Comparison of ENCODE assay signal across 25 cellular contexts in genomic region chr7:151139071-151139521, GRCh38. TPM values are rescaled to one million over a fixed set of nuclear protein-coding genes. Genes with fewer than 3 reads are reported as not detected.
DNase-seq lines count a peak whose midpoint lies in the region; ATAC-seq, FAIRE-seq and TF ChIP-seq lines count a peak whose summit lies in the region.
"Had no signal": no experiment of that assay in that cellular context is flagged by ENCODE, and none has a peak within 500 bp of the region (broad histone marks: within the 10 kb centered on the region; RNA-seq: fewer than 3 reads in every experiment).

No MANE protein-coding gene starts in this region.

- H3K4me1 ChIP-seq in ES-I3 (ENCODE audit: insufficient read depth, low read length), result peaks cover 7% of the 10 kb centered on the region; the same call in 1 of the 2 replicates
- H3K4me1 ChIP-seq in H9 (ENCODE audit: insufficient read depth, low read length), result no peaks in the 10 kb centered on the region; the same call in 1 of the 2 replicates
- H3K4me1 ChIP-seq in H1 (replicated peaks in 1 of 4; ENCODE audit: control insufficient read depth in 3 of 4, insufficient read depth in 4 of 4, low read length in 3 of 4), result peaks cover 7 to 34% (median 20%) of the 10 kb centered on the region in 4 experiments
- H3K4me1 ChIP-seq: parathyroid adenoma had no signal

- no peak for TF ChIP-seq RAD21 in H1 (IDR thresholded peaks at IDR 0.05 in 1 of 2, conservative IDR thresholded peaks at IDR 0.05 in 1 of 2; ENCODE audit: low read depth in 2 of 2, low read length in 2 of 2)

- no peaks in the 10 kb centered on the region; the same call in 1 of the 2 replicates for H3K36me3 ChIP-seq in ES-I3 (ENCODE audit: insufficient read depth, low read length)
- H3K36me3 ChIP-seq in H1 (ENCODE audit: control insufficient read depth in 2 of 4, insufficient read depth in 4 of 4, low read length in 3 of 4), result peaks cover 0 to 7% (median 3%) of the 10 kb centered on the region in 4 experiments; a peak in 5 of 8 replicates

- H3K9ac ChIP-seq in ES-I3 (ENCODE audit: low read depth, low read length) (peak overlapping the region; percentile 21; the same call in 1 of the 2 replicates), H9 (ENCODE audit: extremely low read depth, insufficient read length, low read length) (no peak overlapping the region), H1 (replicated peaks in 1 of 4; ENCODE audit: extremely low read depth in 1 of 4, low read depth in 3 of 4, low read length in 3 of 4) (0 out of 7 replicates have a peak overlapping the region, but pooled peaks of 1 of the 4 experiments have one; percentile 4)
- H3K9ac ChIP-seq: GM23248, parathyroid adenoma had no signal

- H3K4me3 Mint-ChIP-seq in H9 (peak overlapping the region in 1 of 2 experiments; percentile 0; a peak in 1 of 5 replicates), neural crest cell (peak overlapping the region; percentile 1)
- H3K4me3 Mint-ChIP-seq: activated B cell treated with CpG ODN at 0.5 μM for 24 hours, T-cell had no signal

- H2BK5ac ChIP-seq in H9 (ENCODE audit: insufficient read length, low read length) (no peak overlapping the region), H1 (ENCODE audit: low read depth, low read length) (0 out of 2 replicates have a peak overlapping the region, but pooled peaks have one; percentile 13)

- ATAC-seq in HG02970 (IDR thresholded peaks at IDR 0.05; ENCODE audit: low FRiP score, unreplicated experiment), result no peak
- ATAC-seq: left colon, T-cell had no signal

- H3K14ac ChIP-seq in H9 (ENCODE audit: insufficient read depth, low read length), result no peak overlapping the region
- H3K14ac ChIP-seq in H1 (ENCODE audit: insufficient read length), result no peak overlapping the region

- H3T11ph ChIP-seq in H9 (ENCODE audit: low read length), result no peak overlapping the region

- H3K23ac ChIP-seq in H9 (ENCODE audit: insufficient read length, low read depth, low read length) (no peak overlapping the region), H1 (ENCODE audit: insufficient read length) (no peak overlapping the region)

- H2BK12ac ChIP-seq in H9 (ENCODE audit: insufficient read length, low read depth, low read length) (no peak overlapping the region), H1 (ENCODE audit: low read depth, low read length) (no peak overlapping the region)

- no peak overlapping the region for H3K27ac ChIP-seq in H9 (ENCODE audit: insufficient read length, low read depth, low read length)
- no peak overlapping the region for H3K27ac ChIP-seq in H1 (ENCODE audit: low read depth, low read length)
- H3K27ac ChIP-seq: GM23248, parathyroid adenoma, thoracic aorta had no signal

- FAIRE-seq in H1 (lab: Jason Lieb, UNC), result no peak
- FAIRE-seq: G401.6, RCC 7860 had no signal

- TF ChIP-seq CTCF in H9 (conservative IDR thresholded peaks at IDR 0.05) (no peak), H1 (IDR thresholded peaks at IDR 0.05; ENCODE audit: control extremely low read depth in 1 of 3, insufficient read depth in 1 of 3, low read depth in 1 of 3, low read length in 3 of 3) (no peak), neural crest cell (conservative IDR thresholded peaks at IDR 0.05) (no peak)

- H3K36me3 Mint-ChIP-seq in H9 (ENCODE audit: insufficient read depth in 1 of 3, low read depth in 3 of 3) (peaks cover 18 to 61% (median 23%) of the 10 kb centered on the region in 3 experiments; a peak in 6 of 7 replicates), neural crest cell (ENCODE audit: low read depth) (peaks cover 9% of the 10 kb centered on the region)

- no peaks in the 10 kb centered on the region for H3K79me1 ChIP-seq in H9 (ENCODE audit: insufficient read depth, low read depth, low read length, poor library complexity, severe bottlenecking)
- H3K79me1 ChIP-seq in H1 (ENCODE audit: low read depth, low read length), result no peaks in the 10 kb centered on the region

- H3K27me3 ChIP-seq in H9 (ENCODE audit: insufficient read depth, low read length) (no peaks in the 10 kb centered on the region), H1 (replicated peaks in 1 of 4; ENCODE audit: control insufficient read depth in 3 of 4, extremely low read depth in 1 of 4, insufficient read depth in 3 of 4, low read length in 3 of 4) (peaks cover 0 to 1% (median 0%) of the 10 kb centered on the region in 4 experiments; a peak in 1 of 7 replicates)

- H4K20me1 ChIP-seq in H9 (ENCODE audit: control insufficient read depth, insufficient read depth, insufficient read length) (no peaks in the 10 kb centered on the region), H1 (replicated peaks in 1 of 2; ENCODE audit: control insufficient read depth in 1 of 2, insufficient read depth in 2 of 2, low read length in 2 of 2) (peaks cover 10 to 22% of the 10 kb centered on the region in 2 experiments)

- H4K91ac ChIP-seq in H9 (ENCODE audit: insufficient read length, low read depth, low read length) (no peak overlapping the region), H1 (replicated peaks; ENCODE audit: insufficient read length, low read length) (no peak overlapping the region)

- CTCF ChIA-PET in H1 (lab: Charles Lee; ENCODE audit: partially characterized antibody), result interaction anchor here (0.7 to 18.9 kb wide), 25 partner anchors 10 to 143 kb away, joined by 3 to 197 read pairs (median 5); partner anchors contain the start of genes ABCF2 and GBX1

- H3K23me2 ChIP-seq in H9 (ENCODE audit: insufficient read length, low read depth, low read length, poor library complexity, severe bottlenecking), result no peaks in the 10 kb centered on the region
- H3K23me2 ChIP-seq in H1 (ENCODE audit: low read depth, low read length), result no peaks in the 10 kb centered on the region; the same call in 1 of the 2 replicates

- no peak for TF ChIP-seq EP300 in H1 (IDR thresholded peaks at IDR 0.05; ENCODE audit: borderline replicate concordance in 1 of 2, low read depth in 2 of 2, low read length in 2 of 2)

- H2BK20ac ChIP-seq in H9 (ENCODE audit: low read depth, low read length, poor library complexity, severe bottlenecking) (no peak overlapping the region), H1 (ENCODE audit: low read length) (0 out of 2 replicates have a peak overlapping the region, but pooled peaks have one; percentile 32)

- H3K4me2 ChIP-seq in H9 (ENCODE audit: insufficient read depth, insufficient read length, low read length) (no peak overlapping the region), H1 (ENCODE audit: insufficient read depth in 1 of 2, low read depth in 2 of 2, low read length in 2 of 2) (peak overlapping the region; percentile 37 to 63)

- POLR2A ChIA-PET in H1 (lab: Charles Lee; ENCODE audit: partially characterized antibody), result interaction anchor here (0.8 to 3.0 kb wide), 9 partner anchors 9 to 108 kb away, joined by 3 to 8 read pairs (median 7); partner anchors contain the start of gene TMUB1

- H2AK5ac ChIP-seq in H9 (ENCODE audit: insufficient read length, low read length), result no peak overlapping the region
- H2AK5ac ChIP-seq in H1 (ENCODE audit: low read depth, low read length), result no peak overlapping the region

- H3K18ac ChIP-seq in H9 (ENCODE audit: insufficient read length, low read depth, low read length), result no peak overlapping the region
- no peak overlapping the region for H3K18ac ChIP-seq in H1 (ENCODE audit: extremely low read depth, low read length)

- H3K56ac ChIP-seq in H9 (ENCODE audit: insufficient read length, low read depth, low read length) (no peak overlapping the region), H1 (replicated peaks; ENCODE audit: insufficient read length, low read depth, low read length) (no peak overlapping the region)

- H3K4me1 Mint-ChIP-seq in H9 (peaks cover 31 to 55% of the 10 kb centered on the region in 2 experiments), neural crest cell (peaks cover 43% of the 10 kb centered on the region)
- H3K4me1 Mint-ChIP-seq: activated B cell treated with CpG ODN at 0.5 μM for 24 hours, T-cell had no signal

- H2BK120ac ChIP-seq in H9 (ENCODE audit: low read depth, low read length, poor library complexity, severe bottlenecking) (no peak overlapping the region), H1 (replicated peaks; ENCODE audit: low read depth, low read length) (no peak overlapping the region)

- H3K9me3 Mint-ChIP-seq in H9 (no peaks in the 10 kb centered on the region; a peak in 2 of 5 replicates), neural crest cell (no peaks in the 10 kb centered on the region)
- H3K9me3 Mint-ChIP-seq: activated B cell treated with CpG ODN at 0.5 μM for 24 hours, T-cell had no signal

- H3K27me3 Mint-ChIP-seq in H9 (ENCODE audit: low read depth) (no peaks in the 10 kb centered on the region; the same call in 1 of the 2 replicates), neural crest cell (ENCODE audit: low read depth) (no peaks in the 10 kb centered on the region)
- H3K27me3 Mint-ChIP-seq: activated B cell treated with CpG ODN at 0.5 μM for 24 hours, T-cell had no signal

- H4K5ac ChIP-seq in H9 (ENCODE audit: insufficient read length, low read depth, low read length) (no peak overlapping the region), H1 (ENCODE audit: insufficient read length, low read depth, low read length) (no peak overlapping the region)

- H3K9me3 ChIP-seq in ES-I3 (ENCODE audit: control insufficient read depth, insufficient read depth, low read length) (no peaks in the 10 kb centered on the region), H9 (ENCODE audit: control insufficient read depth, low read depth, low read length) (no peaks in the 10 kb centered on the region), H1 (ENCODE audit: insufficient read depth in 2 of 2, low read depth in 1 of 2, low read length in 1 of 2) (no peaks in the 10 kb centered on the region)
- H3K9me3 ChIP-seq: thoracic aorta had no signal

- peak overlapping the region in 2 of 3 experiments; percentile 2 to 62; a peak in 2 of 7 replicates for H3K27ac Mint-ChIP-seq in H9
- H3K27ac Mint-ChIP-seq in neural crest cell (ENCODE audit: unreplicated experiment), result no peak overlapping the region
- H3K27ac Mint-ChIP-seq: activated B cell treated with CpG ODN at 0.5 μM for 24 hours, T-cell had no signal

- peak overlapping the region in 1 of 4 experiments; percentile 25; a peak in 1 of 8 replicates for H3K4me3 ChIP-seq in H1 (ENCODE audit: extremely low read depth in 1 of 4, insufficient read depth in 2 of 4, low read depth in 3 of 4, low read length in 4 of 4)
- H3K4me3 ChIP-seq: GM23248, thoracic aorta had no signal

- H3K79me2 ChIP-seq in H9 (ENCODE audit: insufficient read depth, low read length) (no peaks in the 10 kb centered on the region), H1 (ENCODE audit: control insufficient read depth in 1 of 2, insufficient read depth in 2 of 2, low read length in 2 of 2) (no peaks in the 10 kb centered on the region)
- H3K79me2 ChIP-seq: parathyroid adenoma had no signal

- no peak overlapping the region for H3K4ac ChIP-seq in H9 (ENCODE audit: low read depth, low read length)
- no peak overlapping the region for H3K4ac ChIP-seq in H1 (replicated peaks; ENCODE audit: insufficient read length, low read depth, low read length)

- no peak overlapping the region for H2BK15ac ChIP-seq in H9 (ENCODE audit: low read depth, low read length)
- no peak overlapping the region; the same call in 1 of the 2 replicates for H2BK15ac ChIP-seq in H1 (ENCODE audit: low read length)

- H4K8ac ChIP-seq in H9 (replicated peaks; ENCODE audit: insufficient read length, low read depth, low read length) (no peak overlapping the region), H1 (ENCODE audit: extremely low read depth, insufficient read depth, low read length) (no peak overlapping the region; the same call in 1 of the 2 replicates)

- DNase-seq in H9 (no peak), H1 (ENCODE audit: low read depth in 1 of 2, low spot score in 2 of 2) (no peak), neural crest cell (ENCODE audit: low read depth, low spot score) (no peak), CD1c-positive myeloid dendritic cell (ENCODE audit: extremely low spot score) (no peak), NCI-H524 (lab: John Stamatoyannopoulos, UW) (no peak)
- no peak for DNase-seq in stimulated activated CD4-positive, alpha-beta T cell treated with anti-CD3 and anti-CD28 coated beads, Interleukin-12 subunit alpha, Interleukin-12 subunit beta, amount 100 ng/mL, for 4 hours
- DNase-seq: activated B cell treated with CpG ODN at 0.5 μM for 24 hours, activated gamma-delta T cell, amygdala, Calu3, cerebellar nuclear complex, GM23248, hypothalamus, left colon, NCI-H1417, NCI-H2171 treated with DMSO at 0.1 percent for 48 hours, T-cell had no signal

- H2AFZ ChIP-seq in H9 (ENCODE audit: low read length), result no peak overlapping the region
- H2AFZ ChIP-seq in H1 (ENCODE audit: low read length), result no peak overlapping the region
- H2AFZ ChIP-seq: GM23248, parathyroid adenoma had no signal

- WGBS in H9 (ENCODE audit: extremely low coverage, insufficient read length, low lambda C conversion rate), result no CpG with 5 or more reads among the region's 10 CpGs
- WGBS in H1 (ENCODE audit: extremely low coverage in 1 of 2, insufficient coverage in 1 of 2, insufficient read length in 1 of 2, insufficient replicate concordance in 2 of 2, low coverage in 1 of 2, low lambda C conversion rate in 2 of 2, missing lambda C conversion rate in 1 of 2), 2 experiments, result 63% methylated on average over 6 of the region's 10 CpGs; no CpG with 5 or more reads in 1 of the 2 experiments

- TF ChIP-seq POLR2A in H1 (IDR thresholded peaks at IDR 0.05; ENCODE audit: control extremely low read depth in 1 of 2, low read depth in 2 of 2, low read length in 2 of 2), result no peak

RNA-seq across cellular contexts. Expression of gene GBX1, which starts 28.4 kb away (rescaled TPM):
- total RNA-seq in H9 (2021) (not detected in 2 replicates), neural crest cell (2.0 and 2.4 TPM in 2 replicates)
- total RNA-seq in H1 (2021; fragmentation: NEBNext Ultra II Directional; extraction: Animal tissue kit (Norgen Biotek cat#: 25700)), result not detected in 2 replicates
- polyA plus RNA-seq in H1 (2011; rRNA removed), result not detected in 2 replicates
- 0.06 TPM for polyA plus RNA-seq in H1 (2011; cell fraction: cytosol; rRNA removed)
- polyA plus RNA-seq in H1 (2011; cell fraction: nucleus; rRNA removed), result 0.20 TPM
- 0.23 to 0.32 TPM in 2 of 4 replicates, not detected in the others for polyA plus RNA-seq in H1 (2012, experiment 1 of 2)
- polyA plus RNA-seq in H1 (2012, experiment 2 of 2), result not detected
- not detected for polyA plus RNA-seq in H1 (2013, experiment 1 of 2)
- 0.09 TPM for polyA plus RNA-seq in H1 (2013, experiment 2 of 2)
- not detected in 2 replicates for polyA minus RNA-seq in H1 (2011; rRNA and poly(A)+ RNA removed)
- not detected for polyA minus RNA-seq in H1 (2011; cell fraction: cytosol; rRNA and poly(A)+ RNA removed)
- 1.00 TPM for polyA minus RNA-seq in H1 (2011; cell fraction: nucleus; rRNA and poly(A)+ RNA removed)
- total RNA-seq: activated B cell treated with CpG ODN at 0.5 μM for 24 hours; activated CD8-positive, alpha-beta memory T cell treated with anti-CD3 and anti-CD28 coated beads for 36 hours; Calu3; GM23248; HT1080; left colon; T-cell; thoracic aorta had no signal
- polyA plus RNA-seq: GM23248 had no signal

RNA-seq across cellular contexts. Expression of gene ASB10, which starts 48.0 kb away (rescaled TPM):
- total RNA-seq in H9 (2021), result not detected in 2 replicates
- not detected in 2 replicates for total RNA-seq in H1 (2021; fragmentation: NEBNext Ultra II Directional; extraction: Animal tissue kit (Norgen Biotek cat#: 25700))
- not detected in 2 replicates for polyA plus RNA-seq in H1 (2011; rRNA removed)
- not detected for polyA plus RNA-seq in H1 (2011; cell fraction: cytosol; rRNA removed)
- not detected for polyA plus RNA-seq in H1 (2011; cell fraction: nucleus; rRNA removed)
- not detected in 4 replicates for polyA plus RNA-seq in H1 (2012, experiment 1 of 2)
- not detected for polyA plus RNA-seq in H1 (2012, experiment 2 of 2)
- polyA plus RNA-seq in H1 (2013, experiment 1 of 2), result not detected
- not detected for polyA plus RNA-seq in H1 (2013, experiment 2 of 2)
- polyA minus RNA-seq in H1 (2011; rRNA and poly(A)+ RNA removed), result not detected in 2 replicates
- polyA minus RNA-seq in H1 (2011; cell fraction: cytosol; rRNA and poly(A)+ RNA removed), result not detected
- polyA minus RNA-seq in H1 (2011; cell fraction: nucleus; rRNA and poly(A)+ RNA removed), result not detected
- not detected in 2 replicates for total RNA-seq in neural crest cell
- total RNA-seq: activated B cell treated with CpG ODN at 0.5 μM for 24 hours; activated CD8-positive, alpha-beta memory T cell treated with anti-CD3 and anti-CD28 coated beads for 36 hours; Calu3; GM23248; HT1080; left colon; T-cell; thoracic aorta had no signal
- polyA plus RNA-seq: GM23248 had no signal

RNA-seq across cellular contexts. Expression of gene AGAP3, which starts 52.8 kb away (rescaled TPM):
- total RNA-seq in H9 (2021), result 97.7 and 99.6 TPM in 2 replicates
- 66.4 and 68.1 TPM in 2 replicates for total RNA-seq in H1 (2021; fragmentation: NEBNext Ultra II Directional; extraction: Animal tissue kit (Norgen Biotek cat#: 25700))
- polyA plus RNA-seq in H1 (2011; rRNA removed), result 120 and 194 TPM in 2 replicates
- 90.4 TPM for polyA plus RNA-seq in H1 (2011; cell fraction: cytosol; rRNA removed)
- polyA plus RNA-seq in H1 (2011; cell fraction: nucleus; rRNA removed), result 258 TPM
- polyA plus RNA-seq in H1 (2012, experiment 1 of 2), result 70.1 to 77.1 TPM (median 74.6 TPM) in 4 replicates
- polyA plus RNA-seq in H1 (2012, experiment 2 of 2), result 48.0 TPM
- 33.4 TPM for polyA plus RNA-seq in H1 (2013, experiment 1 of 2)
- polyA plus RNA-seq in H1 (2013, experiment 2 of 2), result 33.2 TPM
- polyA minus RNA-seq in H1 (2011; rRNA and poly(A)+ RNA removed), result 27.8 and 33.8 TPM in 2 replicates
- polyA minus RNA-seq in H1 (2011; cell fraction: cytosol; rRNA and poly(A)+ RNA removed), result 47.5 TPM
- polyA minus RNA-seq in H1 (2011; cell fraction: nucleus; rRNA and poly(A)+ RNA removed), result 71.5 TPM
- 128 and 139 TPM in 2 replicates for total RNA-seq in neural crest cell

RNA-seq across cellular contexts. Expression of gene TMUB1, which starts 55.8 kb away (rescaled TPM):
- total RNA-seq in H9 (2021), result 45.4 and 53.6 TPM in 2 replicates
- 41.4 and 48.7 TPM in 2 replicates for total RNA-seq in H1 (2021; fragmentation: NEBNext Ultra II Directional; extraction: Animal tissue kit (Norgen Biotek cat#: 25700))
- polyA plus RNA-seq in H1 (2011; rRNA removed), result 56.2 and 85.7 TPM in 2 replicates
- polyA plus RNA-seq in H1 (2011; cell fraction: cytosol; rRNA removed), result 38.5 TPM
- 77.0 TPM for polyA plus RNA-seq in H1 (2011; cell fraction: nucleus; rRNA removed)
- polyA plus RNA-seq in H1 (2012, experiment 1 of 2), result 23.7 to 47.4 TPM (median 42.5 TPM) in 4 replicates
- 45.8 TPM for polyA plus RNA-seq in H1 (2012, experiment 2 of 2)
- polyA plus RNA-seq in H1 (2013, experiment 1 of 2), result 69.9 TPM
- polyA plus RNA-seq in H1 (2013, experiment 2 of 2), result 77.4 TPM
- 6.5 and 7.1 TPM in 2 replicates for polyA minus RNA-seq in H1 (2011; rRNA and poly(A)+ RNA removed)
- 18.8 TPM for polyA minus RNA-seq in H1 (2011; cell fraction: cytosol; rRNA and poly(A)+ RNA removed)
- 14.7 TPM for polyA minus RNA-seq in H1 (2011; cell fraction: nucleus; rRNA and poly(A)+ RNA removed)
- total RNA-seq in neural crest cell, result 44.9 and 46.5 TPM in 2 replicates

RNA-seq across cellular contexts. Expression of gene FASTK, which starts 58.5 kb away (rescaled TPM):
- 57.8 and 59.5 TPM in 2 replicates for total RNA-seq in H9 (2021)
- total RNA-seq in H1 (2021; fragmentation: NEBNext Ultra II Directional; extraction: Animal tissue kit (Norgen Biotek cat#: 25700)), result 39.4 and 43.8 TPM in 2 replicates
- polyA plus RNA-seq in H1 (2011; rRNA removed), result 84.0 and 116 TPM in 2 replicates
- 87.9 TPM for polyA plus RNA-seq in H1 (2011; cell fraction: cytosol; rRNA removed)
- polyA plus RNA-seq in H1 (2011; cell fraction: nucleus; rRNA removed), result 383 TPM
- 34.8 to 66.7 TPM (median 56.9 TPM) in 4 replicates for polyA plus RNA-seq in H1 (2012, experiment 1 of 2)
- 59.3 TPM for polyA plus RNA-seq in H1 (2012, experiment 2 of 2)
- 53.6 TPM for polyA plus RNA-seq in H1 (2013, experiment 1 of 2)
- polyA plus RNA-seq in H1 (2013, experiment 2 of 2), result 45.8 TPM
- polyA minus RNA-seq in H1 (2011; rRNA and poly(A)+ RNA removed), result 28.6 and 30.4 TPM in 2 replicates
- polyA minus RNA-seq in H1 (2011; cell fraction: cytosol; rRNA and poly(A)+ RNA removed), result 25.5 TPM
- 71.3 TPM for polyA minus RNA-seq in H1 (2011; cell fraction: nucleus; rRNA and poly(A)+ RNA removed)
- total RNA-seq in neural crest cell, result 82.4 and 86.1 TPM in 2 replicates
